1 cellular context compared by ENCODE assay signal in genomic region chr14:24368562-24369252, GRCh38.
TF ChIP-seq lines count a peak whose summit lies in the region.

No MANE protein-coding gene starts in this region.

TF ChIP-seq in GM23338, 12 proteins besides CTCF, POLR2A, EP300 and RAD21 (continued from another document):
- TF ChIP-seq ZNF462 (CRISPR knock-in tag; IDR thresholded peaks at IDR 0.05) (no peak), EZH2 (IDR thresholded peaks at IDR 0.05; ENCODE audit: low read depth, unreplicated experiment) (no peak)
